In the genomic region with DNA sequence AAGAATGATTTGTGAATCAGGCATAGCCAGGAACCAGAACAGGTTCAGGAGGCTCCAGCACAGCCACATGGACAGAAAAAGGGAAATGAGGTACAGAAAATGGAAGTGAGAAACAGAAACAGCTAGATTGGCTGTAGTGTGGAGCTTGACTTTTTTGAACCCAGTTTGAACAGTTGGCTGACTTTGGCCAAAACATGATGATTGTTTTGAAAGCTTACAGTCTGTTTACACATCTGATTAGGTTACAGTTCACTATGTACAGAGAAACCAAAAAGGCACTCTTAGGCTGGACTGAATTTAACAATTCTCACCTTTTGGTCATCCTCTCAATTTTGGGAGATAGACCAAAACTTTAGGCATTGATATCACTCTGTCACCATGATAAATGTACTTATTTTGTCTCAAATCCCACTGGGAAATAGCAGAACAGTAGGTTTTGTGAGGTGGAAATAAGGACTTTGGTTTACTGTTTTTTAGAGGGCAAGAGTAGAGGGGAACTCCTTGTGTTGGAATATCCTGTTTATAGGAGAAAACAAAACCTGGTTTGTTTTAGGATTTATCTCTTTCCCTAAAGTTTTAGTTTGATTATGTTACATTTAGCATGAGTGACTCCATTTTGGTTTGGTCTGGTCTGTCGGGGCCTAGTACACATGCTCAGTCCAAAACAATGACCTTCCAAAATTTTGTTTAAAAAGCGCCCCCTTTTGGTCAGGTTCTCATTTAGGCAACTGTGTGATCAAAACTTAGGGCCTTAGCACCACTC, we compare ENCODE assay signal across 1 cellular context.
TF ChIP-seq lines count a peak whose summit lies in the region.

No MANE protein-coding gene starts in this region.

TF ChIP-seq in HepG2, 621 proteins besides CTCF, POLR2A, EP300 and RAD21 (continued from another document and continues in another):
- TF ChIP-seq, protein P1, sequence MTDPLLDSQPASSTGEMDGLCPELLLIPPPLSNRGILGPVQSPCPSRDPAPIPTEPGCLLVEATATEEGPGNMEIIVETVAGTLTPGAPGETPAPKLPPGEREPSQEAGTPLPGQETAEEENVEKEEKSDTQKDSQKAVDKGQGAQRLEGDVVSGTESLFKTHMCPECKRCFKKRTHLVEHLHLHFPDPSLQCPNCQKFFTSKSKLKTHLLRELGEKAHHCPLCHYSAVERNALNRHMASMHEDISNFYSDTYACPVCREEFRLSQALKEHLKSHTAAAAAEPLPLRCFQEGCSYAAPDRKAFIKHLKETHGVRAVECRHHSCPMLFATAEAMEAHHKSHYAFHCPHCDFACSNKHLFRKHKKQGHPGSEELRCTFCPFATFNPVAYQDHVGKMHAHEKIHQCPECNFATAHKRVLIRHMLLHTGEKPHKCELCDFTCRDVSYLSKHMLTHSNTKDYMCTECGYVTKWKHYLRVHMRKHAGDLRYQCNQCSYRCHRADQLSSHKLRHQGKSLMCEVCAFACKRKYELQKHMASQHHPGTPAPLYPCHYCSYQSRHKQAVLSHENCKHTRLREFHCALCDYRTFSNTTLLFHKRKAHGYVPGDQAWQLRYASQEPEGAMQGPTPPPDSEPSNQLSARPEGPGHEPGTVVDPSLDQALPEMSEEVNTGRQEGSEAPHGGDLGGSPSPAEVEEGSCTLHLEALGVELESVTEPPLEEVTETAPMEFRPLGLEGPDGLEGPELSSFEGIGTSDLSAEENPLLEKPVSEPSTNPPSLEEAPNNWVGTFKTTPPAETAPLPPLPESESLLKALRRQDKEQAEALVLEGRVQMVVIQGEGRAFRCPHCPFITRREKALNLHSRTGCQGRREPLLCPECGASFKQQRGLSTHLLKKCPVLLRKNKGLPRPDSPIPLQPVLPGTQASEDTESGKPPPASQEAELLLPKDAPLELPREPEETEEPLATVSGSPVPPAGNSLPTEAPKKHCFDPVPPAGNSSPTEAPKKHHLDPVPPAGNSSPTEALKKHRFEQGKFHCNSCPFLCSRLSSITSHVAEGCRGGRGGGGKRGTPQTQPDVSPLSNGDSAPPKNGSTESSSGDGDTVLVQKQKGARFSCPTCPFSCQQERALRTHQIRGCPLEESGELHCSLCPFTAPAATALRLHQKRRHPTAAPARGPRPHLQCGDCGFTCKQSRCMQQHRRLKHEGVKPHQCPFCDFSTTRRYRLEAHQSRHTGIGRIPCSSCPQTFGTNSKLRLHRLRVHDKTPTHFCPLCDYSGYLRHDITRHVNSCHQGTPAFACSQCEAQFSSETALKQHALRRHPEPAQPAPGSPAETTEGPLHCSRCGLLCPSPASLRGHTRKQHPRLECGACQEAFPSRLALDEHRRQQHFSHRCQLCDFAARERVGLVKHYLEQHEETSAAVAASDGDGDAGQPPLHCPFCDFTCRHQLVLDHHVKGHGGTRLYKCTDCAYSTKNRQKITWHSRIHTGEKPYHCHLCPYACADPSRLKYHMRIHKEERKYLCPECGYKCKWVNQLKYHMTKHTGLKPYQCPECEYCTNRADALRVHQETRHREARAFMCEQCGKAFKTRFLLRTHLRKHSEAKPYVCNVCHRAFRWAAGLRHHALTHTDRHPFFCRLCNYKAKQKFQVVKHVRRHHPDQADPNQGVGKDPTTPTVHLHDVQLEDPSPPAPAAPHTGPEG (CRISPR knock-in tag; IDR thresholded peaks at IDR 0.05), result no peak
- TF ChIP-seq SKIL (CRISPR knock-in tag; IDR thresholded peaks at IDR 0.05; ENCODE audit: borderline replicate concordance), result no peak
- 0 out of 2 replicates have a peak, but pooled peaks have one; percentile 62 for TF ChIP-seq ZMAT3 (CRISPR knock-in tag; conservative IDR thresholded peaks at IDR 0.05)
- peak; percentile 27; the same call in 1 of the 2 replicates for TF ChIP-seq ZNF567 (CRISPR knock-in tag; IDR thresholded peaks at IDR 0.05; ENCODE audit: borderline replicate concordance)
- TF ChIP-seq SIX1 (CRISPR knock-in tag; IDR thresholded peaks at IDR 0.05; ENCODE audit: borderline replicate concordance), result peak; percentile 89; the same call in 1 of the 2 replicates
- TF ChIP-seq, protein P2, sequence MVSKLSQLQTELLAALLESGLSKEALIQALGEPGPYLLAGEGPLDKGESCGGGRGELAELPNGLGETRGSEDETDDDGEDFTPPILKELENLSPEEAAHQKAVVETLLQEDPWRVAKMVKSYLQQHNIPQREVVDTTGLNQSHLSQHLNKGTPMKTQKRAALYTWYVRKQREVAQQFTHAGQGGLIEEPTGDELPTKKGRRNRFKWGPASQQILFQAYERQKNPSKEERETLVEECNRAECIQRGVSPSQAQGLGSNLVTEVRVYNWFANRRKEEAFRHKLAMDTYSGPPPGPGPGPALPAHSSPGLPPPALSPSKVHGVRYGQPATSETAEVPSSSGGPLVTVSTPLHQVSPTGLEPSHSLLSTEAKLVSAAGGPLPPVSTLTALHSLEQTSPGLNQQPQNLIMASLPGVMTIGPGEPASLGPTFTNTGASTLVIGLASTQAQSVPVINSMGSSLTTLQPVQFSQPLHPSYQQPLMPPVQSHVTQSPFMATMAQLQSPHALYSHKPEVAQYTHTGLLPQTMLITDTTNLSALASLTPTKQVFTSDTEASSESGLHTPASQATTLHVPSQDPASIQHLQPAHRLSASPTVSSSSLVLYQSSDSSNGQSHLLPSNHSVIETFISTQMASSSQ (IDR thresholded peaks at IDR 0.05; ENCODE audit: low read depth), result no peak
- TF ChIP-seq, protein P2 (CRISPR knock-in tag; IDR thresholded peaks at IDR 0.05; ENCODE audit: borderline replicate concordance), result 0 out of 2 replicates have a peak, but pooled peaks have one; percentile 14
- 0 out of 2 replicates have a peak, but pooled peaks have one; percentile 11 for TF ChIP-seq ZNF121 (CRISPR knock-in tag; IDR thresholded peaks at IDR 0.05)
- no peak for TF ChIP-seq GABPB1 (CRISPR knock-in tag; IDR thresholded peaks at IDR 0.05)
- TF ChIP-seq CHD4 (IDR thresholded peaks at IDR 0.05; ENCODE audit: borderline replicate concordance, low read length), result peak; percentile 81; the same call in 1 of the 2 replicates
- TF ChIP-seq ZNF264 (CRISPR knock-in tag; IDR thresholded peaks at IDR 0.05), result no peak
- TF ChIP-seq ZMYM2 (CRISPR knock-in tag; IDR thresholded peaks at IDR 0.05), result 0 out of 2 replicates have a peak, but pooled peaks have one; percentile 22
- TF ChIP-seq ZNF512 (CRISPR knock-in tag; IDR thresholded peaks at IDR 0.05), result peak; percentile 74; the same call in 1 of the 2 replicates
- TF ChIP-seq ETS1 (CRISPR knock-in tag; IDR thresholded peaks at IDR 0.05), result no peak
- TF ChIP-seq, protein P3, sequence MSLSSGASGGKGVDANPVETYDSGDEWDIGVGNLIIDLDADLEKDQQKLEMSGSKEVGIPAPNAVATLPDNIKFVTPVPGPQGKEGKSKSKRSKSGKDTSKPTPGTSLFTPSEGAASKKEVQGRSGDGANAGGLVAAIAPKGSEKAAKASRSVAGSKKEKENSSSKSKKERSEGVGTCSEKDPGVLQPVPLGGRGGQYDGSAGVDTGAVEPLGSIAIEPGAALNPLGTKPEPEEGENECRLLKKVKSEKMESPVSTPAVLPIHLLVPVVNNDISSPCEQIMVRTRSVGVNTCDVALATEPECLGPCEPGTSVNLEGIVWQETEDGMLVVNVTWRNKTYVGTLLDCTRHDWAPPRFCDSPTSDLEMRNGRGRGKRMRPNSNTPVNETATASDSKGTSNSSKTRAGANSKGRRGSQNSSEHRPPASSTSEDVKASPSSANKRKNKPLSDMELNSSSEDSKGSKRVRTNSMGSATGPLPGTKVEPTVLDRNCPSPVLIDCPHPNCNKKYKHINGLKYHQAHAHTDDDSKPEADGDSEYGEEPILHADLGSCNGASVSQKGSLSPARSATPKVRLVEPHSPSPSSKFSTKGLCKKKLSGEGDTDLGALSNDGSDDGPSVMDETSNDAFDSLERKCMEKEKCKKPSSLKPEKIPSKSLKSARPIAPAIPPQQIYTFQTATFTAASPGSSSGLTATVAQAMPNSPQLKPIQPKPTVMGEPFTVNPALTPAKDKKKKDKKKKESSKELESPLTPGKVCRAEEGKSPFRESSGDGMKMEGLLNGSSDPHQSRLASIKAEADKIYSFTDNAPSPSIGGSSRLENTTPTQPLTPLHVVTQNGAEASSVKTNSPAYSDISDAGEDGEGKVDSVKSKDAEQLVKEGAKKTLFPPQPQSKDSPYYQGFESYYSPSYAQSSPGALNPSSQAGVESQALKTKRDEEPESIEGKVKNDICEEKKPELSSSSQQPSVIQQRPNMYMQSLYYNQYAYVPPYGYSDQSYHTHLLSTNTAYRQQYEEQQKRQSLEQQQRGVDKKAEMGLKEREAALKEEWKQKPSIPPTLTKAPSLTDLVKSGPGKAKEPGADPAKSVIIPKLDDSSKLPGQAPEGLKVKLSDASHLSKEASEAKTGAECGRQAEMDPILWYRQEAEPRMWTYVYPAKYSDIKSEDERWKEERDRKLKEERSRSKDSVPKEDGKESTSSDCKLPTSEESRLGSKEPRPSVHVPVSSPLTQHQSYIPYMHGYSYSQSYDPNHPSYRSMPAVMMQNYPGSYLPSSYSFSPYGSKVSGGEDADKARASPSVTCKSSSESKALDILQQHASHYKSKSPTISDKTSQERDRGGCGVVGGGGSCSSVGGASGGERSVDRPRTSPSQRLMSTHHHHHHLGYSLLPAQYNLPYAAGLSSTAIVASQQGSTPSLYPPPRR (CRISPR knock-in tag; IDR thresholded peaks at IDR 0.05; ENCODE audit: borderline replicate concordance), result peak; percentile 61; the same call in 1 of the 2 replicates
- TF ChIP-seq ZKSCAN5 (CRISPR knock-in tag; IDR thresholded peaks at IDR 0.05), result peak; percentile 89
- TF ChIP-seq SOX6 (IDR thresholded peaks at IDR 0.05), result no peak
- TF ChIP-seq SOX6 (CRISPR knock-in tag; IDR thresholded peaks at IDR 0.05), result peak; percentile 57; the same call in 1 of the 2 replicates
- TF ChIP-seq SMAD3 (CRISPR knock-in tag; IDR thresholded peaks at IDR 0.05), result peak; percentile 54
- TF ChIP-seq THYN1 (CRISPR knock-in tag; IDR thresholded peaks at IDR 0.05; ENCODE audit: borderline replicate concordance, low read depth), result no peak
- TF ChIP-seq FOXP1 (IDR thresholded peaks at IDR 0.05), result no peak
- TF ChIP-seq FOXP1 (CRISPR knock-in tag; IDR thresholded peaks at IDR 0.05), result peak; percentile 70; the same call in 1 of the 2 replicates
- TF ChIP-seq ZNF12 (CRISPR knock-in tag; IDR thresholded peaks at IDR 0.05), result peak; percentile 93
- TF ChIP-seq HDAC1 (CRISPR knock-in tag; IDR thresholded peaks at IDR 0.05), result no peak
- TF ChIP-seq NFIC (IDR thresholded peaks at IDR 0.05; ENCODE audit: low read length), result 0 out of 2 replicates have a peak, but pooled peaks have one; percentile 33
- TF ChIP-seq ZNF333 (CRISPR knock-in tag; IDR thresholded peaks at IDR 0.05; ENCODE audit: borderline replicate concordance), result no peak
